Comparison of ENCODE assay signal across 1 cellular context in the genomic region with DNA sequence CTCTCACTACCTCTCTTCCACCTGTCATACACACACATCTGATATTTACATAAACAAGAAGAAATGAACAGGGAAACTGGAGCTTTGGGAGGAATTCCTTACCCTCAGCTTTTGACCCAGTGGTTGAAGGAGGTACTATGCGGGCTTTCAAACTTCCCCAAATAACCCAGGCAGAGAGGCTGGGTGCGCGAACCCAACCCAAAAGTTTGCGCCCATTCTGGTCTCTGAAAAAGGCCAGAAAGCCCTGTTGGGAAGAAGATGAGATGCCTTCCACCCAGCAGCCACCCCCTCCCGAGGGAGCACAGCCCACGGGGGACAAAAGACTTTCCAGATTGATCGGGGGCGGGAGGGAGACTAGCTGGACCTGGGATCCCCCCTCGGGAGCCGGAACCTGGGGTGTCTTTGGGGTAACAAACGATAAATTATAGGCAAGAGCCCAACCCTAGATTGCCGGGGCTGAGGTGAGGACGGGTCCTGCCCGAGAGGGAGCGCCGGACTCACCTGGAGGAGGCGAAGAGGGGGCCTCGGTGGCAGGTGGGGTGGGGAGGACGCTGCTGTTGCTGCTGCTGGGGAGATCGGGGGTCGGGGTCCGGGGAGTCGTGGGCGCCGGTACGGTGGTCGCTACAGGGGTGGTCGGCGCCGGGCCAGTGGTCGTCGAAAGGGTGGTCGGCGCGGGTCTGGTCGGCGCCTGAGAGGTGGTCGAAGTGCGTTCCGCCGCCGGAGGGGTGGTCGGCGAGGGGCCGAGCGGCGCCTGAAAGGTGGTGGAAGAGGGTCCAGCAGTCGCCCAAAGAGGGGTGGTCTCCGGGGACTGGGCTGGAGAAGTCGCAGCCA.
TF ChIP-seq lines count a peak whose summit lies in the region.

No MANE protein-coding gene starts in this region.

TF ChIP-seq in IMR-90, 13 proteins besides CTCF, POLR2A, EP300 and RAD21:
- TF ChIP-seq, protein P1, sequence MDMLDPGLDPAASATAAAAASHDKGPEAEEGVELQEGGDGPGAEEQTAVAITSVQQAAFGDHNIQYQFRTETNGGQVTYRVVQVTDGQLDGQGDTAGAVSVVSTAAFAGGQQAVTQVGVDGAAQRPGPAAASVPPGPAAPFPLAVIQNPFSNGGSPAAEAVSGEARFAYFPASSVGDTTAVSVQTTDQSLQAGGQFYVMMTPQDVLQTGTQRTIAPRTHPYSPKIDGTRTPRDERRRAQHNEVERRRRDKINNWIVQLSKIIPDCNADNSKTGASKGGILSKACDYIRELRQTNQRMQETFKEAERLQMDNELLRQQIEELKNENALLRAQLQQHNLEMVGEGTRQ (IDR thresholded peaks at IDR 0.05; ENCODE audit: low read depth, low read length), result no peak
- no peak for TF ChIP-seq RCOR1 (IDR thresholded peaks at IDR 0.05; ENCODE audit: insufficient replicate concordance, low read length)
- no peak for TF ChIP-seq CHD1 (IDR thresholded peaks at IDR 0.05; ENCODE audit: low read depth, low read length)
- no peak for TF ChIP-seq SMC3 (IDR thresholded peaks at IDR 0.05; ENCODE audit: low read depth, low read length)
- no peak for TF ChIP-seq MAFK (IDR thresholded peaks at IDR 0.05; ENCODE audit: low read depth, low read length)
- TF ChIP-seq BHLHE40 (IDR thresholded peaks at IDR 0.05; ENCODE audit: low read depth, low read length), result no peak
